ENCODE assay signal across 18 cellular contexts in genomic region chr6:74075323-74075722, GRCh38.
DNase-seq lines count a peak whose midpoint lies in the region; ATAC-seq and TF ChIP-seq lines count a peak whose summit lies in the region.
"Had no signal": no experiment of that assay in that cellular context is flagged by ENCODE, and none has a peak within 500 bp of the region (broad histone marks: within the 10 kb centered on the region; RNA-seq: fewer than 3 reads in every experiment).

No MANE protein-coding gene starts in this region.

- H4K8ac ChIP-seq in mesendoderm (ENCODE audit: low read depth, low read length): no peak overlapping the region

- H3K36me3 ChIP-seq in mesendoderm (ENCODE audit: control insufficient read depth, insufficient read depth, low read length): no peaks in the 10 kb centered on the region
- H3K36me3 ChIP-seq: brain microvascular endothelial cell, pancreas had no signal

- WGBS in mesendoderm (ENCODE audit: extremely low coverage, insufficient coverage, low lambda C conversion rate): no CpG with 5 or more reads among the region's 3 CpGs

- ATAC-seq in HG02798 (IDR thresholded peaks at IDR 0.05; ENCODE audit: poor library complexity, unreplicated experiment): no peak
- ATAC-seq in HG02840 (IDR thresholded peaks at IDR 0.05; ENCODE audit: low FRiP score, unreplicated experiment): no peak
- ATAC-seq: activated CD4-positive, CD25-positive, alpha-beta regulatory T cell treated with anti-CD3 and anti-CD28 coated beads, Interleukin-2, amount 50 U/mL, for 24 hours; T-helper 17 cell had no signal

- H3K79me2 ChIP-seq in mesendoderm (ENCODE audit: control insufficient read depth, insufficient read depth, low read length): no peaks in the 10 kb centered on the region

- H4K5ac ChIP-seq in mesendoderm (ENCODE audit: low read length): no peak overlapping the region

- no peak for TF ChIP-seq CTCF in AG09309 (IDR thresholded peaks at IDR 0.05; ENCODE audit: control insufficient read depth, insufficient read depth, low read depth, low read length, missing control alignments)

- H2BK120ac ChIP-seq in mesendoderm (ENCODE audit: low read depth, low read length): no peak overlapping the region

- no peak overlapping the region for H3K18ac ChIP-seq in mesendoderm (ENCODE audit: low read length)

- no peak overlapping the region for H3K23ac ChIP-seq in mesendoderm (ENCODE audit: low read length)

- H2BK15ac ChIP-seq in mesendoderm (replicated peaks; ENCODE audit: low read depth): no peak overlapping the region

- H3K4me3 ChIP-seq in AG09309 (ENCODE audit: control insufficient read depth, low read depth, low read length) (no peak overlapping the region), mesendoderm (ENCODE audit: low read length) (no peak overlapping the region)
- H3K4me3 ChIP-seq: pancreas had no signal

- in situ Hi-C loops in KBM-7 (cut with MboI; ENCODE audit: low pct_unique_long_range_greater_than_20kb, low sequenced_read_pairs): no loop called here

- H2BK5ac ChIP-seq in mesendoderm (ENCODE audit: low read length): no peak overlapping the region

- H3K4me1 ChIP-seq in mesendoderm (ENCODE audit: control insufficient read depth, low read depth, low read length): no peaks in the 10 kb centered on the region
- H3K4me1 ChIP-seq: pancreas had no signal

- no peaks in the 10 kb centered on the region for H3K27me3 ChIP-seq in mesendoderm (ENCODE audit: insufficient read depth, low read length, poor library complexity)
- H3K27me3 ChIP-seq: brain microvascular endothelial cell, pancreas had no signal

- H3K79me1 ChIP-seq in mesendoderm (ENCODE audit: low read length): no peaks in the 10 kb centered on the region

- DNase-seq in AG09309 (ENCODE audit: low read depth) (peak; percentile 47), OCI-M1 (lab: John Stamatoyannopoulos, UW) (peak; percentile 26), fibroblast of gingiva (ENCODE audit: low read depth) (peak; percentile 88), mesendoderm (peak; percentile 10), NCI-H69 (lab: John Stamatoyannopoulos, UW) (no peak), KBM-7 (no peak)
- DNase-seq: activated CD8-positive, alpha-beta memory T cell treated with anti-CD3 and anti-CD28 coated beads, Interleukin-2, amount 50 U/mL, for 48 hours; activated naive CD4-positive, alpha-beta T cell treated with Interleukin-2 at 50 U/mL for 16 hours; brain microvascular endothelial cell; effector CD8-positive, alpha-beta T cell; GF-D8; NCI-H1105 treated with DMSO at 0.1 percent for 48 hours; pancreas; stimulated activated CD4-positive, alpha-beta T cell treated with anti-CD3 and anti-CD28 coated beads, Interleukin-12 subunit alpha, Interleukin-12 subunit beta, amount 100 ng/mL, for 4 hours; T-helper 17 cell had no signal

- no peak overlapping the region for H3K4me2 ChIP-seq in mesendoderm (ENCODE audit: low read length)

- H3K27ac ChIP-seq in mesendoderm (ENCODE audit: low read depth, low read length): no peak overlapping the region
- H3K27ac ChIP-seq: brain microvascular endothelial cell, pancreas had no signal

- no peak overlapping the region for H3K9ac ChIP-seq in mesendoderm (ENCODE audit: low read length)

- no peak overlapping the region for H3K56ac ChIP-seq in mesendoderm (ENCODE audit: low read length)

- no peak overlapping the region for H3K4ac ChIP-seq in mesendoderm (ENCODE audit: low read depth, low read length)

- no peak overlapping the region for H2AK5ac ChIP-seq in mesendoderm (ENCODE audit: low read length)

Comparison
In these comparisons a context has a peak if more than half of its experiments do, and no peak if none do; other contexts are left out.
1. DNase-seq: peak in AG09309 (single experiment), OCI-M1 (single experiment), fibroblast of gingiva (single experiment) and mesendoderm (single experiment); none in NCI-H69 (single experiment) and KBM-7 (single experiment).